Comparison of ENCODE assay signal across 8 cellular contexts in the genomic region with DNA sequence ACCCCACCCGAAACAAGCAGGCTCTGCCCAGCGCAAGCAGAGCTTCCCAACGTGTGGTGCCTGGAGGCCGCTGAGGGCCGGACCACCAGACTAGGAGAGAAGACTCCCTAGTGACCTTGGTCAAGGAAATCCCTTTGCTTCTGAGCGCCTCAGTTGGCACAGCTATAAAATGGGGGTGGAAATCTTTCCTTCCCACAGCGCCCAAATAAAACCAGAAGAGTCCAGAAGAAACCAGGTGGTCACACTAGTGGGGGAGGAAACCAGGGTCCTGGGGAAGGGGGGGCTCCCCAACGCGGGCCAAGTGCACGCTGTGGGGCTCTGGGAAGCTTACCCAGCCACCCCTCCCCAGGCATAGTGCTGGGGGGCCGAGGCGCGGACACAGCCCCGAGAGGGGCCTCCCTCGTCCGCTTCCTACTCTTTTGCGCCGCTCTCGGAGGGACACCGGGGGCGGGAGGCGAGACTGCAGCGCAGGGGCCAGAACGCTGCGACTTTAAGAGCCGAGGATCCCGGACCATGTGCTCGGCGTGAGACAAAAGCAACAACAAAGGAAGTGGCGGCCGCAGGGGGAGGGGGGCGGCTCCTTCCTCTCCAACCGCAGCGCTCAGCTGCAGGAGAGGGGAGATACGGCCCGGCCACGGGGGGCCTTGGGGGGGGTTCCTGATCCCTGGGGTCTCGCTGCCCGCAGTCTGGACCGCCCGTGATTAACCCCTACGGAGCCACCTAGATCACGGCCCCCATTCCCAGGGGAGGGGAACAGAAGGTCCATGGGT. TPM values are rescaled to one million over a fixed set of nuclear protein-coding genes. Genes with fewer than 3 reads are reported as not detected.
DNase-seq lines count a peak whose midpoint lies in the region; ATAC-seq and TF ChIP-seq lines count a peak whose summit lies in the region.

No MANE protein-coding gene starts in this region.

- peaks cover 23% of the 10 kb centered on the region for H3K36me3 Mint-ChIP-seq in activated CD4-positive, alpha-beta T cell treated with anti-CD3 and anti-CD28 coated beads for 36 hours (ENCODE audit: low read depth)

- WGBS in GM23248 (ENCODE audit: low coverage in 1 of 2, low lambda C conversion rate in 2 of 2, missing lambda C conversion rate in 2 of 2), 2 experiments = 1 to 2% methylated on average over 33 to 42 of the region's 43 CpGs

- CTCF ChIA-PET in activated CD4-positive, alpha-beta T cell treated with anti-CD3 and anti-CD28 coated beads for 36 hours (lab: Charles Lee) = interaction anchor here (0.7 to 1.4 kb wide), 3 partner anchors 8 to 117 kb away, joined by 3 to 5 read pairs (median 4); no protein-coding TSS in a partner anchor

- DNase-seq in CMK (ENCODE audit: low read depth) (peak; percentile 83), GM23248 (peak; percentile 92), NCI-H2196 (lab: John Stamatoyannopoulos, UW; ENCODE audit: unreplicated experiment) (peak; percentile 71), colonic mucosa (peak; percentile 84), left kidney (ENCODE audit: low read depth, low spot score) (peak; percentile 93)
- peak; percentile 89 for DNase-seq in activated CD4-positive, alpha-beta T cell treated with anti-CD3 and anti-CD28 coated beads for 36 hours
- peak in 3 of 4 experiments; percentile 50 to 71 (median 62) for DNase-seq in stimulated activated CD4-positive, alpha-beta T cell treated with anti-CD3 and anti-CD28 coated beads, Interleukin-1b, Interleukin-23, amount 100 ng/mL, for 24 hours (ENCODE audit: low read depth in 4 of 4, low spot score in 1 of 4)

- peak; percentile 7 for ATAC-seq in activated CD4-positive, alpha-beta T cell treated with anti-CD3 and anti-CD28 coated beads for 36 hours
- ATAC-seq in GM21825 (IDR thresholded peaks at IDR 0.05; ENCODE audit: unreplicated experiment) = no peak

- H3K9ac ChIP-seq in GM23248 (peak overlapping the region; percentile 91), colonic mucosa (ENCODE audit: low read depth in 2 of 2, low read length in 2 of 2) (peak overlapping the region; percentile 88 to 99)

- H3K27ac Mint-ChIP-seq in activated CD4-positive, alpha-beta T cell treated with anti-CD3 and anti-CD28 coated beads for 36 hours = peak overlapping the region; percentile 98

- peak overlapping the region; percentile 84 for H3K4me2 ChIP-seq in GM23248 (ENCODE audit: unreplicated experiment)

- no peaks in the 10 kb centered on the region for H3K9me2 ChIP-seq in GM23248 (ENCODE audit: insufficient read depth)

- peak overlapping the region; percentile 98 for H2AFZ ChIP-seq in GM23248

- H3F3A ChIP-seq in GM23248 (ENCODE audit: insufficient read depth) = peaks cover 11% of the 10 kb centered on the region

- POLR2A ChIA-PET in activated CD4-positive, alpha-beta T cell treated with anti-CD3 and anti-CD28 coated beads for 36 hours (lab: Charles Lee) = interaction anchor here (0.8 to 3.2 kb wide), 7 partner anchors 8 to 150 kb away, joined by 3 to 18 read pairs (median 4); a partner anchor contains a TSS

- H3K27me3 Mint-ChIP-seq in activated CD4-positive, alpha-beta T cell treated with anti-CD3 and anti-CD28 coated beads for 36 hours = no peaks in the 10 kb centered on the region

- H3K4me1 Mint-ChIP-seq in activated CD4-positive, alpha-beta T cell treated with anti-CD3 and anti-CD28 coated beads for 36 hours = peaks cover 63% of the 10 kb centered on the region

- intact Hi-C loops in activated CD4-positive, alpha-beta T cell treated with anti-CD3 and anti-CD28 coated beads for 36 hours (cut with DNase I, micrococcal nuclease) = loop anchor here (2.0 to 5.0 kb wide), 8 partner anchors 176 to 1019 kb away; a partner anchor contains a TSS
- intact Hi-C loops in colonic mucosa (cut with DNase I) = loop anchor here (10.0 kb wide), 1 partner anchor 122 kb away; a partner anchor contains a TSS

- H3K27ac ChIP-seq in GM23248 (peak overlapping the region; percentile 90), colonic mucosa (peak overlapping the region; percentile 97)

- H3K4me3 ChIP-seq in GM23248 (peak overlapping the region; percentile 98), colonic mucosa (peak overlapping the region; percentile 81)

- no peaks in the 10 kb centered on the region for H3K9me3 ChIP-seq in GM23248 (ENCODE audit: low read depth)
- no peaks in the 10 kb centered on the region for H3K9me3 ChIP-seq in colonic mucosa

- no peak for TF ChIP-seq CTCF in colonic mucosa (IDR thresholded peaks at IDR 0.05)

- H3K27me3 ChIP-seq in GM23248 (replicated peaks; ENCODE audit: insufficient read depth) = no peaks in the 10 kb centered on the region
- no peaks in the 10 kb centered on the region for H3K27me3 ChIP-seq in colonic mucosa

- H3K36me3 ChIP-seq in GM23248 (ENCODE audit: low read depth) (no peaks in the 10 kb centered on the region), colonic mucosa (no peaks in the 10 kb centered on the region)

- H3K4me1 ChIP-seq in GM23248 (ENCODE audit: insufficient read depth) (peaks cover 11% of the 10 kb centered on the region), colonic mucosa (peaks cover 22% of the 10 kb centered on the region)

- peaks cover 38% of the 10 kb centered on the region for H3K79me2 ChIP-seq in GM23248 (ENCODE audit: insufficient read depth)

- peak overlapping the region; percentile 97 for H3K4me3 Mint-ChIP-seq in activated CD4-positive, alpha-beta T cell treated with anti-CD3 and anti-CD28 coated beads for 36 hours

- H4K20me1 ChIP-seq in GM23248 (ENCODE audit: insufficient read depth) = no peaks in the 10 kb centered on the region

- in situ Hi-C loops in GM23248 (cut with MboI) = no loop called here

- no peaks in the 10 kb centered on the region for H3K9me3 Mint-ChIP-seq in activated CD4-positive, alpha-beta T cell treated with anti-CD3 and anti-CD28 coated beads for 36 hours (ENCODE audit: low read depth)

RNA-seq across cellular contexts. Expression of a gene that starts 0.9 kb away (rescaled TPM):
- 2.9 and 3.9 TPM in 2 replicates for total RNA-seq in GM23248 (2014; rRNA removed; shearing (Covaris generic))
- 2.0 and 2.1 TPM in 2 replicates for polyA plus RNA-seq in GM23248 (2016; fragmentation: Nextera tagmentation; extraction: Ambion mirVana)
- 10 to 100 TPM; 61.6 to 62.9 TPM for total RNA-seq in activated CD4-positive, alpha-beta T cell treated with anti-CD3 and anti-CD28 coated beads for 36 hours
- 10 to 100 TPM; 58.2 to 67.5 TPM for total RNA-seq in colonic mucosa

RNA-seq across cellular contexts. Expression of a gene that starts 12.8 kb away (rescaled TPM):
- total RNA-seq in GM23248 (2014; rRNA removed; shearing (Covaris generic)) = not detected in 2 replicates
- not detected in 2 replicates for polyA plus RNA-seq in GM23248 (2016; fragmentation: Nextera tagmentation; extraction: Ambion mirVana)
- total RNA-seq in activated CD4-positive, alpha-beta T cell treated with anti-CD3 and anti-CD28 coated beads for 36 hours = under 1 TPM; 0.37 to 0.61 TPM
- total RNA-seq in colonic mucosa = 10 to 100 TPM; 42.8 to 60.2 TPM

Comparison
In these comparisons a context has a peak if more than half of its experiments do, and no peak if none do; other contexts are left out.
1. RNA of a gene that starts 0.9 kb away (total RNA-seq): 58.2 to 67.5 TPM in colonic mucosa and 61.6 to 62.9 TPM in activated CD4-positive, alpha-beta T cell treated with anti-CD3 and anti-CD28 coated beads for 36 hours; 2.9 to 3.9 TPM in GM23248; every median in the first group is over 10 times any median in the second.
2. RNA of a gene that starts 12.8 kb away (total RNA-seq): 42.8 to 60.2 TPM in colonic mucosa; 0.37 to 0.61 TPM in activated CD4-positive, alpha-beta T cell treated with anti-CD3 and anti-CD28 coated beads for 36 hours and not detected in GM23248; every median in the first group is over 10 times any median in the second.
3. Peak in every context shown above with its lines, with median percentiles within 50 percentile points of each other: DNase-seq.